In genomic region chr22:49995059-49995412, GRCh38 we compare ENCODE assay signal across 3 cellular contexts.
TF ChIP-seq lines count a peak whose summit lies in the region.

No MANE protein-coding gene starts in this region.

TF ChIP-seq in SK-N-SH, 30 proteins besides CTCF, POLR2A, EP300 and RAD21:
- TF ChIP-seq TCF12 (IDR thresholded peaks at IDR 0.05) (no peak), GATA2 (CRISPR knock-in tag; IDR thresholded peaks at IDR 0.05) (no peak), ELF1 (IDR thresholded peaks at IDR 0.05) (no peak), CHD2 (IDR thresholded peaks at IDR 0.05; ENCODE audit: low read length, partially characterized antibody) (no peak), RCOR1 (IDR thresholded peaks at IDR 0.05; ENCODE audit: low read length) (no peak), FOXM1 (IDR thresholded peaks at IDR 0.05; ENCODE audit: low read depth) (no peak), SIN3A (IDR thresholded peaks at IDR 0.05; ENCODE audit: borderline replicate concordance, low read depth, low read length) (no peak)

TF ChIP-seq in SK-N-SH treated with all-trans-retinoic acid at 6 μM for 48 hours, 23 proteins besides CTCF, POLR2A, EP300 and RAD21:
- TF ChIP-seq ZNF565 (CRISPR knock-in tag; conservative IDR thresholded peaks at IDR 0.05; ENCODE audit: low read depth), result no peak
- no peak for TF ChIP-seq CREB5 (CRISPR knock-in tag; IDR thresholded peaks at IDR 0.05; ENCODE audit: low read depth)
- TF ChIP-seq BACH2 (CRISPR knock-in tag; IDR thresholded peaks at IDR 0.05; ENCODE audit: borderline replicate concordance), result no peak
- TF ChIP-seq ZNF8 (CRISPR knock-in tag; IDR thresholded peaks at IDR 0.05), result no peak
- TF ChIP-seq ESRRG (CRISPR knock-in tag; IDR thresholded peaks at IDR 0.05), result no peak
- TF ChIP-seq ARNTL (CRISPR knock-in tag; IDR thresholded peaks at IDR 0.05; ENCODE audit: borderline replicate concordance, low read depth), result no peak
- TF ChIP-seq CSRNP3 (CRISPR knock-in tag; IDR thresholded peaks at IDR 0.05), result no peak
- TF ChIP-seq CSDC2 (CRISPR knock-in tag; IDR thresholded peaks at IDR 0.05), result no peak
- no peak for TF ChIP-seq OSR1 (CRISPR knock-in tag; IDR thresholded peaks at IDR 0.05)
- TF ChIP-seq TOX (CRISPR knock-in tag; IDR thresholded peaks at IDR 0.05; ENCODE audit: borderline replicate concordance), result no peak
- TF ChIP-seq TCF4 (CRISPR knock-in tag; IDR thresholded peaks at IDR 0.05; ENCODE audit: borderline replicate concordance), result no peak
- no peak for TF ChIP-seq PATZ1 (CRISPR knock-in tag; IDR thresholded peaks at IDR 0.05; ENCODE audit: borderline replicate concordance)
- no peak for TF ChIP-seq ISL1 (CRISPR knock-in tag; IDR thresholded peaks at IDR 0.05)
- no peak for TF ChIP-seq RARB (CRISPR knock-in tag; IDR thresholded peaks at IDR 0.05)

TF ChIP-seq in H1, 55 proteins besides CTCF, POLR2A, EP300 and RAD21:
- TF ChIP-seq YY1 (IDR thresholded peaks at IDR 0.05; ENCODE audit: low read depth, low read length) (no peak), TEAD4 (IDR thresholded peaks at IDR 0.05; ENCODE audit: low read depth, low read length) (no peak), BRCA1 (IDR thresholded peaks at IDR 0.05; ENCODE audit: low read depth, low read length) (no peak), CHD2 (IDR thresholded peaks at IDR 0.05; ENCODE audit: low read length) (no peak), USF2 (IDR thresholded peaks at IDR 0.05; ENCODE audit: low read length) (no peak), CHD7 (IDR thresholded peaks at IDR 0.05; ENCODE audit: insufficient replicate concordance, low read length) (no peak), ATF2 (IDR thresholded peaks at IDR 0.05; ENCODE audit: low read length) (no peak), RFX5 (IDR thresholded peaks at IDR 0.05; ENCODE audit: borderline replicate concordance, low read depth, low read length) (no peak)
